In genomic region chr4:54446556-54446955, GRCh38 we compare ENCODE assay signal across 30 cellular contexts.
"Had no signal": no experiment of that assay in that cellular context is flagged by ENCODE, and none has a peak within 500 bp of the region (broad histone marks: within the 10 kb centered on the region; RNA-seq: fewer than 3 reads in every experiment).

No MANE protein-coding gene starts in this region.

- H3K27me3 ChIP-seq: body of pancreas, colonic mucosa, esophagus squamous epithelium, gastrocnemius medialis, heart left ventricle had no signal

- H3K36me3 ChIP-seq: colonic mucosa, esophagus squamous epithelium, gastrocnemius medialis, heart left ventricle had no signal

- H3K4me3 ChIP-seq: body of pancreas, colonic mucosa, esophagus squamous epithelium, gastrocnemius medialis, heart left ventricle had no signal

- DNase-seq: activated CD4-positive, alpha-beta memory T cell treated with anti-CD3 and anti-CD28 coated beads, Interleukin-2, amount 10 ng/mL, durations not matched to agents 7 days and 5 days; activated CD4-positive, alpha-beta T cell treated with anti-CD3 and anti-CD28 coated beads for 1 hour; activated CD4-positive, alpha-beta T cell treated with anti-CD3 and anti-CD28 coated beads for 4 hours; activated CD4-positive, alpha-beta T cell treated with anti-CD3 and anti-CD28 coated beads, Interleukin-2, amount 10 ng/mL, durations not matched to agents 7 days and 5 days; activated CD4-positive, alpha-beta T cell treated with anti-CD3 and anti-CD28 coated beads, Interleukin-2, amount 50 U/mL, for 4 hours; activated CD8-positive, alpha-beta memory T cell treated with anti-CD3 and anti-CD28 coated beads, Interleukin-2, amount 50 U/mL, for 48 hours; activated gamma-delta T cell; activated naive CD4-positive, alpha-beta T cell; activated naive CD4-positive, alpha-beta T cell treated with anti-CD3 and anti-CD28 coated beads, Interleukin-2, amount 10 ng/mL, durations not matched to agents 7 days and 5 days; activated naive CD8-positive, alpha-beta T cell treated with anti-CD3 and anti-CD28 coated beads, Interleukin-2, amount 10 ng/mL, durations not matched to agents 7 days and 5 days; activated T-cell treated with anti-CD3 and anti-CD28 coated beads for 4 hours; activated T-cell treated with anti-CD3 and anti-CD28 coated beads, Interleukin-2, amount 50 U/mL, for 24 hours; activated T-cell treated with anti-CD3 and anti-CD28 coated beads, Interleukin-2, amount 50 U/mL, for 72 hours; amniotic stem cell; anterior cingulate cortex; body of pancreas; caudate nucleus; colonic mucosa; effector CD8-positive, alpha-beta T cell; esophagus squamous epithelium; gastrocnemius medialis; glutamatergic neuron; heart left ventricle; T-cell; T-helper 9 cell had no signal

- H3K27me3 Mint-ChIP-seq: activated CD4-positive, alpha-beta memory T cell treated with anti-CD3 and anti-CD28 coated beads, Interleukin-2, amount 10 ng/mL, durations not matched to agents 7 days and 5 days; activated naive CD4-positive, alpha-beta T cell treated with anti-CD3 and anti-CD28 coated beads, Interleukin-2, amount 10 ng/mL, durations not matched to agents 7 days and 5 days; activated naive CD8-positive, alpha-beta T cell treated with anti-CD3 and anti-CD28 coated beads, Interleukin-2, amount 10 ng/mL, durations not matched to agents 7 days and 5 days had no signal

- H3K27ac Mint-ChIP-seq: activated CD4-positive, alpha-beta memory T cell treated with anti-CD3 and anti-CD28 coated beads, Interleukin-2, amount 10 ng/mL, durations not matched to agents 7 days and 5 days; activated CD4-positive, alpha-beta T cell treated with anti-CD3 and anti-CD28 coated beads, Interleukin-2, amount 10 ng/mL, durations not matched to agents 7 days and 5 days; activated naive CD4-positive, alpha-beta T cell treated with anti-CD3 and anti-CD28 coated beads, Interleukin-2, amount 10 ng/mL, durations not matched to agents 7 days and 5 days; activated naive CD4-positive, alpha-beta T cell treated with anti-CD3 and anti-CD28 coated beads, Interleukin-2, amount 50 U/mL, for 72 hours; activated naive CD8-positive, alpha-beta T cell treated with anti-CD3 and anti-CD28 coated beads, Interleukin-2, amount 10 ng/mL, durations not matched to agents 7 days and 5 days; activated T-cell treated with anti-CD3 and anti-CD28 coated beads, Interleukin-2, amount 50 U/mL, for 24 hours; activated T-cell treated with anti-CD3 and anti-CD28 coated beads, Interleukin-2, amount 50 U/mL, for 72 hours; T-cell; T-helper 1 cell treated with Interleukin-12 subunit alpha and Interleukin-12 subunit beta and Interleukin-4 antibody, amounts not matched to agents 30 μg/mL and 1 μg/mL, for 36 hours had no signal

- H3K4me3 Mint-ChIP-seq: activated CD4-positive, alpha-beta memory T cell treated with anti-CD3 and anti-CD28 coated beads, Interleukin-2, amount 10 ng/mL, durations not matched to agents 7 days and 5 days; activated CD4-positive, alpha-beta T cell treated with anti-CD3 and anti-CD28 coated beads, Interleukin-2, amount 10 ng/mL, durations not matched to agents 7 days and 5 days; activated naive CD4-positive, alpha-beta T cell treated with anti-CD3 and anti-CD28 coated beads, Interleukin-2, amount 10 ng/mL, durations not matched to agents 7 days and 5 days; activated naive CD8-positive, alpha-beta T cell treated with anti-CD3 and anti-CD28 coated beads, Interleukin-2, amount 10 ng/mL, durations not matched to agents 7 days and 5 days; activated T-cell treated with anti-CD3 and anti-CD28 coated beads, Interleukin-2, amount 50 U/mL, for 24 hours; activated T-cell treated with anti-CD3 and anti-CD28 coated beads, Interleukin-2, amount 50 U/mL, for 72 hours; T-cell; T-helper 1 cell treated with Interleukin-12 subunit alpha and Interleukin-12 subunit beta and Interleukin-4 antibody, amounts not matched to agents 30 μg/mL and 1 μg/mL, for 36 hours had no signal

- FAIRE-seq: endometrium, endothelial cell of umbilical vein had no signal

- H3K36me3 Mint-ChIP-seq: activated naive CD4-positive, alpha-beta T cell treated with anti-CD3 and anti-CD28 coated beads, Interleukin-2, amount 10 ng/mL, durations not matched to agents 7 days and 5 days; activated naive CD8-positive, alpha-beta T cell treated with anti-CD3 and anti-CD28 coated beads, Interleukin-2, amount 10 ng/mL, durations not matched to agents 7 days and 5 days; T-cell had no signal

- H3K4me1 ChIP-seq: body of pancreas, colonic mucosa, esophagus squamous epithelium, gastrocnemius medialis, heart left ventricle had no signal

- H3K27ac ChIP-seq: body of pancreas, colonic mucosa, epithelial cell of prostate, esophagus squamous epithelium, gastrocnemius medialis, heart left ventricle had no signal

- H3K9me3 ChIP-seq: body of pancreas, colonic mucosa, gastrocnemius medialis had no signal

- H3K4me1 Mint-ChIP-seq: activated CD4-positive, alpha-beta memory T cell treated with anti-CD3 and anti-CD28 coated beads, Interleukin-2, amount 10 ng/mL, durations not matched to agents 7 days and 5 days; activated CD4-positive, alpha-beta T cell treated with anti-CD3 and anti-CD28 coated beads, Interleukin-2, amount 10 ng/mL, durations not matched to agents 7 days and 5 days; activated naive CD4-positive, alpha-beta T cell treated with anti-CD3 and anti-CD28 coated beads, Interleukin-2, amount 10 ng/mL, durations not matched to agents 7 days and 5 days; activated naive CD8-positive, alpha-beta T cell treated with anti-CD3 and anti-CD28 coated beads, Interleukin-2, amount 10 ng/mL, durations not matched to agents 7 days and 5 days; T-cell had no signal
